9 cellular contexts compared by ENCODE assay signal in genomic region chr2:133568172-133568571, GRCh38. TPM values are rescaled to one million over a fixed set of nuclear protein-coding genes. Genes with fewer than 3 reads are reported as not detected.
DNase-seq lines count a peak whose midpoint lies in the region; ATAC-seq and TF ChIP-seq lines count a peak whose summit lies in the region.
"Had no signal": no experiment of that assay in that cellular context is flagged by ENCODE, and none has a peak within 500 bp of the region (broad histone marks: within the 10 kb centered on the region; RNA-seq: fewer than 3 reads in every experiment).

NCKAP5 (minus strand) TSS chr2:133568463; CDS start chr2:133517526, 50,937 bp downstream.

- no peaks in the 10 kb centered on the region for H3K9me3 ChIP-seq in testis

- H3K36me3 Mint-ChIP-seq in endothelial cell (ENCODE audit: low read depth, unreplicated experiment), result no peaks in the 10 kb centered on the region
- H3K36me3 Mint-ChIP-seq: activated naive CD4-positive, alpha-beta T cell treated with anti-CD3 and anti-CD28 coated beads, Interleukin-2, amount 50 U/mL, for 24 hours had no signal

- H3K4me1 Mint-ChIP-seq in endothelial cell (ENCODE audit: unreplicated experiment), result peaks cover 25% of the 10 kb centered on the region
- H3K4me1 Mint-ChIP-seq: activated naive CD4-positive, alpha-beta T cell treated with anti-CD3 and anti-CD28 coated beads, Interleukin-2, amount 50 U/mL, for 24 hours had no signal

- peaks cover 10% of the 10 kb centered on the region for H3K4me1 ChIP-seq in testis

- peak within 1 kb of the TSS; percentile 8 to 39 for H3K27ac ChIP-seq in testis

- no peaks in the 10 kb centered on the region for H3K9me3 Mint-ChIP-seq in endothelial cell (ENCODE audit: unreplicated experiment)

- peak; percentile 27 for DNase-seq in NCI-H2227 treated with DMSO at 0.1 percent for 48 hours (lab: John Stamatoyannopoulos, UW)
- no peak for DNase-seq in endothelial cell (ENCODE audit: low spot score)
- peak; percentile 9 to 76 for DNase-seq in lung microvascular endothelial cell (ENCODE audit: low read depth in 2 of 2)
- peak; percentile 73 for DNase-seq in testis
- DNase-seq in activated CD4-positive, alpha-beta T cell treated with anti-CD3 and anti-CD28 coated beads, Interleukin-2, amount 50 U/mL, for 48 hours, result no peak
- DNase-seq in NCI-H1930 (lab: John Stamatoyannopoulos, UW), result no peak

- TF ChIP-seq POLR2A in testis (IDR thresholded peaks at IDR 0.05), result no peak

- 11 to 18% methylated on average over 12 of the region's 12 CpGs for WGBS in testis, 2 donors

- intact Hi-C loops in testis (cut with DNase I; ENCODE audit: low total_unique reads), result no loop called here

- no peaks in the 10 kb centered on the region for H3K27me3 ChIP-seq in testis

- no peaks in the 10 kb centered on the region for H3K36me3 ChIP-seq in testis (ENCODE audit: low read depth, missing control alignments)

- H3K4me3 Mint-ChIP-seq in endothelial cell (ENCODE audit: unreplicated experiment), result peak within 1 kb of the TSS; percentile 63
- H3K4me3 Mint-ChIP-seq: activated naive CD4-positive, alpha-beta T cell treated with anti-CD3 and anti-CD28 coated beads, Interleukin-2, amount 50 U/mL, for 24 hours had no signal

- H3K27me3 Mint-ChIP-seq in endothelial cell (ENCODE audit: unreplicated experiment), result no peaks in the 10 kb centered on the region

- TF ChIP-seq CTCF in endothelial cell (IDR thresholded peaks at IDR 0.05; ENCODE audit: unreplicated experiment) (no peak), testis (IDR thresholded peaks at IDR 0.05) (peak in 1 of 3 experiments; percentile 29)

- H3K27ac Mint-ChIP-seq in endothelial cell (ENCODE audit: unreplicated experiment), result peak within 1 kb of the TSS; percentile 73
- H3K27ac Mint-ChIP-seq: activated naive CD4-positive, alpha-beta T cell treated with anti-CD3 and anti-CD28 coated beads, Interleukin-2, amount 50 U/mL, for 24 hours had no signal

- H3K4me3 ChIP-seq in testis, result peak within 1 kb of the TSS in 1 of 2 donors; percentile 46

- ATAC-seq in HG03565 (IDR thresholded peaks at IDR 0.05; ENCODE audit: unreplicated experiment) (no peak), HG03175 (IDR thresholded peaks at IDR 0.05; ENCODE audit: unreplicated experiment) (no peak)

RNA-seq across cellular contexts. Expression of gene NCKAP5, which starts in this region (rescaled TPM):
- total RNA-seq in endothelial cell (ENCODE audit: unreplicated experiment) (7.4 TPM), lung microvascular endothelial cell (under 0.01 TPM in 2 replicates), testis (1 to 10 TPM; 6.3 to 7.6 TPM)
- polyA plus RNA-seq in testis (ENCODE audit: insufficient read depth, low read depth, low replicate concordance), result 3.0 TPM

Comparison
In these comparisons a context has a peak if more than half of its experiments do, and no peak if none do; other contexts are left out.
1. Peak in DNase-seq in lung microvascular endothelial cell; RNA of the gene not detected or under 1 TPM.
2. DNase-seq: peak in NCI-H2227 treated with DMSO at 0.1 percent for 48 hours (single experiment) and testis (single experiment); none in endothelial cell (single experiment), activated CD4-positive, alpha-beta T cell treated with anti-CD3 and anti-CD28 coated beads, Interleukin-2, amount 50 U/mL, for 48 hours (0 of 2) and NCI-H1930 (0 of 2).